In the genomic region with DNA sequence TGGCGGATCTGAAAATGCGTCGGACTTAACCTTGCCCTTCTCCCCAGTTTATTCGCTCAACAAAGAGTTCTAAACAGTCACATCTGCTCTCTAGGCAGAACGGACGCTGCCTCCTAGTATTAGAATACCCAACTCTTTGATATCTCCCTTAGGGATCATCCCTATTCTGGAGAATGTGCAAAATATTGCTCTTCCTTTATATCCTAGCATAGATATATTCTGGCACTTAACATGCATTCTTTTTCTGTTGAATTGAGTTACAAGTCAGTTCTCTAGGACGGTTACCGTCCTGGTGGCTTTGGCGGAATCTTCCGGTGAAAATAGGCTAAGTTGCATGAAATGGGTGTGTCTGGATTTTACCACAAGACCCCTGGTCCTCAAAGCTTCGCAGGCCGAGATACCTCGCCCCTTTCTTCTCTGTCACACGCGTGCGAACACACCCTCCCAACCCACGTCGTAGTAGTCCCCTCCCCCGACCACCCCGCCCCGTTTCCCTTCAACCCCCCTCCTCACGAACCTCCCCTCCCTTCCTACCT, we compare ENCODE assay signal across 8 cellular contexts. TPM values are rescaled to one million over a fixed set of nuclear protein-coding genes. Genes with fewer than 3 reads are reported as not detected.
A peak's percentile ranks its signal among the peaks of the same experiment; 100 is the strongest.
DNase-seq lines count a peak whose midpoint lies in the region; ATAC-seq and TF ChIP-seq lines count a peak whose summit lies in the region.

No MANE protein-coding gene starts in this region.

- TF ChIP-seq CTCF in esophagus squamous epithelium (IDR thresholded peaks at IDR 0.05) = no peak
- TF ChIP-seq CTCF in retinal pigment epithelial cell (conservative IDR thresholded peaks at IDR 0.05; ENCODE audit: low read depth, low read length) = no peak

- ATAC-seq in activated CD4-positive, alpha-beta T cell treated with anti-CD3 and anti-CD28 coated beads for 36 hours = no peak

- H3K4me3 ChIP-seq in esophagus squamous epithelium (peak overlapping the region; percentile 9 to 60 (median 38)), retinal pigment epithelial cell (ENCODE audit: low read length) (peak overlapping the region; percentile 53)

- no peaks in the 10 kb centered on the region for H3K36me3 Mint-ChIP-seq in activated CD4-positive, alpha-beta T cell treated with anti-CD3 and anti-CD28 coated beads for 36 hours (ENCODE audit: low read depth)

- H3K36me3 ChIP-seq in esophagus squamous epithelium = no peaks in the 10 kb centered on the region

- peaks cover 2 to 19% (median 5%) of the 10 kb centered on the region in 3 donors for H3K4me1 ChIP-seq in esophagus squamous epithelium

- no peaks in the 10 kb centered on the region for H3K9me3 ChIP-seq in esophagus squamous epithelium

- no peak overlapping the region for H3K27ac Mint-ChIP-seq in activated CD4-positive, alpha-beta T cell treated with anti-CD3 and anti-CD28 coated beads for 36 hours

- H3K27me3 Mint-ChIP-seq in activated CD4-positive, alpha-beta T cell treated with anti-CD3 and anti-CD28 coated beads for 36 hours = peaks cover 42% of the 10 kb centered on the region

- WGBS in esophagus squamous epithelium, 2 donors = 16 to 24% methylated on average over 14 to 15 of the region's 22 CpGs

- no peak for TF ChIP-seq POLR2A in esophagus squamous epithelium (IDR thresholded peaks at IDR 0.05)

- DNase-seq in G401 (ENCODE audit: low spot score) = peak; percentile 57
- DNase-seq in NCI-H82 (lab: John Stamatoyannopoulos, UW) = peak; percentile 53
- DNase-seq in esophagus squamous epithelium (lab: John Stamatoyannopoulos, UW) = no peak
- no peak for DNase-seq in retinal pigment epithelial cell (ENCODE audit: low read depth)
- no peak for DNase-seq in DMS153 treated with DMSO at 0.1 percent for 48 hours (lab: John Stamatoyannopoulos, UW; ENCODE audit: unreplicated experiment)
- DNase-seq in NK-92 (lab: John Stamatoyannopoulos, UW; ENCODE audit: unreplicated experiment) = no peak
- DNase-seq in NCI-H2171 treated with DMSO at 0.1 percent for 48 hours (lab: John Stamatoyannopoulos, UW) = no peak
- DNase-seq in activated CD4-positive, alpha-beta T cell treated with anti-CD3 and anti-CD28 coated beads for 36 hours = no peak

- POLR2A ChIA-PET in activated CD4-positive, alpha-beta T cell treated with anti-CD3 and anti-CD28 coated beads for 36 hours (lab: Charles Lee) = no interaction called here

- no peaks in the 10 kb centered on the region for H3K9me3 Mint-ChIP-seq in activated CD4-positive, alpha-beta T cell treated with anti-CD3 and anti-CD28 coated beads for 36 hours (ENCODE audit: low read depth)

- CTCF ChIA-PET in activated CD4-positive, alpha-beta T cell treated with anti-CD3 and anti-CD28 coated beads for 36 hours (lab: Charles Lee) = interaction anchor here (0.6 to 0.7 kb wide), 2 partner anchors 19 to 213 kb away, joined by 4 read pairs; no protein-coding TSS in a partner anchor

- no peak overlapping the region for H3K27ac ChIP-seq in esophagus squamous epithelium

- no peak overlapping the region for H3K4me3 Mint-ChIP-seq in activated CD4-positive, alpha-beta T cell treated with anti-CD3 and anti-CD28 coated beads for 36 hours

- peaks cover 10% of the 10 kb centered on the region for H3K4me1 Mint-ChIP-seq in activated CD4-positive, alpha-beta T cell treated with anti-CD3 and anti-CD28 coated beads for 36 hours

- in situ Hi-C loops in G401 (cut with HindIII; ENCODE audit: low sequenced_read_pairs) = no loop called here

- H3K27me3 ChIP-seq in esophagus squamous epithelium = peaks cover 0 to 56% (median 0%) of the 10 kb centered on the region in 4 donors

- intact Hi-C loops in esophagus squamous epithelium (cut with DNase I) = no loop called here
- intact Hi-C loops in activated CD4-positive, alpha-beta T cell treated with anti-CD3 and anti-CD28 coated beads for 36 hours (cut with DNase I, micrococcal nuclease) = no loop called here

RNA-seq across cellular contexts. Expression of a gene that starts 0.5 kb away (rescaled TPM):
- 1.4 and 2.5 TPM in 2 replicates for total RNA-seq in G401 (2014; rRNA removed; shearing (Covaris generic))
- 1 to 10 TPM in 1 of 4 donors, under 1 TPM in 3; 0.11 to 1.3 (median 0.34) TPM for total RNA-seq in esophagus squamous epithelium
- total RNA-seq in activated CD4-positive, alpha-beta T cell treated with anti-CD3 and anti-CD28 coated beads for 36 hours = 1 to 10 TPM; 2.3 to 2.5 TPM

Comparison
In these comparisons a context has a peak if more than half of its experiments do, and no peak if none do; other contexts are left out.
1. DNase-seq: peak in G401 (single experiment) and NCI-H82 (single experiment); none in esophagus squamous epithelium (single experiment), retinal pigment epithelial cell (single experiment), DMS153 treated with DMSO at 0.1 percent for 48 hours (single experiment), NK-92 (single experiment), NCI-H2171 treated with DMSO at 0.1 percent for 48 hours (single experiment) and activated CD4-positive, alpha-beta T cell treated with anti-CD3 and anti-CD28 coated beads for 36 hours (single experiment).